ENCODE assay signal across 8 cellular contexts in genomic region chr14:35292770-35293561, GRCh38. TPM values are rescaled to one million over a fixed set of nuclear protein-coding genes. Genes with fewer than 3 reads are reported as not detected.
DNase-seq lines count a peak whose midpoint lies in the region; TF ChIP-seq lines count a peak whose summit lies in the region.

No MANE protein-coding gene starts in this region.

- H3K4me3 ChIP-seq in right atrium auricular region (peak overlapping the region; percentile 71 to 76), spleen (peak overlapping the region; percentile 80 to 94 (median 90))

- H3K27me3 Mint-ChIP-seq in HFFc6 (ENCODE audit: insufficient read depth): no peaks in the 10 kb centered on the region

- H3K4me3 Mint-ChIP-seq in HFFc6: peak overlapping the region; percentile 99

- TF ChIP-seq CTCF in HFFc6 (IDR thresholded peaks at IDR 0.05): no peak
- no peak for TF ChIP-seq CTCF in VCaP (conservative IDR thresholded peaks at IDR 0.05)
- TF ChIP-seq CTCF in right atrium auricular region (IDR thresholded peaks at IDR 0.05): no peak
- no peak for TF ChIP-seq CTCF in spleen (IDR thresholded peaks at IDR 0.05 in 8 of 11, conservative IDR thresholded peaks at IDR 0.05 in 3 of 11)

- H3K36me3 Mint-ChIP-seq in HFFc6 (ENCODE audit: low read depth): peaks cover 18% of the 10 kb centered on the region

- H3K27me3 ChIP-seq in right atrium auricular region (no peaks in the 10 kb centered on the region), spleen (replicated peaks in 1 of 7) (no peaks in the 10 kb centered on the region)

- no peaks in the 10 kb centered on the region for H3K9me3 Mint-ChIP-seq in HFFc6

- H3K27ac ChIP-seq in VCaP (peak overlapping the region; percentile 86), right atrium auricular region (peak overlapping the region; percentile 88 to 91), spleen (peak overlapping the region; percentile 82 to 95 (median 92))

- peak overlapping the region; percentile 96 for H3K27ac Mint-ChIP-seq in HFFc6

- peaks cover 26% of the 10 kb centered on the region for H3K4me1 Mint-ChIP-seq in HFFc6 (ENCODE audit: low read depth)

- intact Hi-C loops in spleen (cut with DNase I; ENCODE audit: low total_unique reads): no loop called here

- H3K36me3 ChIP-seq in right atrium auricular region (no peaks in the 10 kb centered on the region), spleen (peaks cover 0 to 14% (median 2%) of the 10 kb centered on the region in 6 donors)

- peak; percentile 29 for DNase-seq in DMS79 (lab: John Stamatoyannopoulos, UW)
- no peak for DNase-seq in HFFc6
- DNase-seq in right atrium auricular region (ENCODE audit: low spot score): no peak
- DNase-seq in spleen: no peak
- no peak for DNase-seq in stimulated activated CD4-positive, alpha-beta T cell treated with anti-CD3 and anti-CD28 coated beads, Interleukin-15, amount 100 ng/mL, for 24 hours
- DNase-seq in activated effector memory CD4-positive, alpha-beta T cell treated with anti-CD3 and anti-CD28 coated beads, Interleukin-2, amount 50 U/mL, for 16 hours: no peak
- no peak for DNase-seq in ureter (ENCODE audit: low spot score)

- 3 to 6% (median 5%) methylated on average over 14 of the region's 14 CpGs for WGBS in spleen, 5 donors

- no peaks in the 10 kb centered on the region for H3K9me3 ChIP-seq in right atrium auricular region
- no peaks in the 10 kb centered on the region for H3K9me3 ChIP-seq in spleen

- H3K4me1 ChIP-seq in right atrium auricular region (peaks cover 0 to 49% of the 10 kb centered on the region in 2 donors), spleen (peaks cover 38 to 72% (median 63%) of the 10 kb centered on the region in 6 donors)

- no peak for TF ChIP-seq POLR2A in spleen (IDR thresholded peaks at IDR 0.05)

RNA-seq across cellular contexts. Expression of gene PSMA6, which starts 0.8 kb away (rescaled TPM):
- 100 to 1,000 TPM; 186 to 233 (median 222) TPM for total RNA-seq in HFFc6 (2021; fragmentation: NEBNext Ultra II Directional; extraction: Animal tissue kit (Norgen Biotek cat#: 25700))
- total RNA-seq in right atrium auricular region (100 to 1,000 TPM; 143 to 191 TPM), spleen (100 to 1,000 TPM; 120 to 185 (median 129) TPM), ureter (173 TPM)
- polyA plus RNA-seq in spleen: 100 to 1,000 TPM; 108 to 171 (median 164) TPM
